Comparison of ENCODE assay signal across 9 cellular contexts in genomic region chr2:38438536-38439225, GRCh38.
A peak's percentile ranks its signal among the peaks of the same experiment; 100 is the strongest.
DNase-seq lines count a peak whose midpoint lies in the region; ATAC-seq and TF ChIP-seq lines count a peak whose summit lies in the region.
"Had no signal": no experiment of that assay in that cellular context is flagged by ENCODE, and none has a peak within 500 bp of the region (broad histone marks: within the 10 kb centered on the region; RNA-seq: fewer than 3 reads in every experiment).

No MANE protein-coding gene starts in this region.

- H3K9me3 ChIP-seq in OCI-LY7 (ENCODE audit: low read length): no peaks in the 10 kb centered on the region
- no peaks in the 10 kb centered on the region for H3K9me3 ChIP-seq in thymus (ENCODE audit: control insufficient read depth)

- no peak overlapping the region for H3K23ac ChIP-seq in mesendoderm (ENCODE audit: low read length)

- H3K56ac ChIP-seq in mesendoderm (ENCODE audit: low read length): no peak overlapping the region

- no peaks in the 10 kb centered on the region for H3K79me1 ChIP-seq in mesendoderm (ENCODE audit: low read length)

- no peak overlapping the region for H2BK15ac ChIP-seq in mesendoderm (replicated peaks; ENCODE audit: low read depth)

- no peaks in the 10 kb centered on the region for H3K36me3 ChIP-seq in OCI-LY7 (ENCODE audit: insufficient read depth, low read length)
- no peaks in the 10 kb centered on the region for H3K36me3 ChIP-seq in thymus (ENCODE audit: control insufficient read depth, insufficient read depth)
- no peaks in the 10 kb centered on the region for H3K36me3 ChIP-seq in mesendoderm (ENCODE audit: control insufficient read depth, insufficient read depth, low read length)

- no peak overlapping the region for H3K27ac Mint-ChIP-seq in activated T-cell treated with anti-CD3 and anti-CD28 coated beads, Interleukin-2, amount 50 U/mL, for 72 hours

- DNase-seq in activated T-cell treated with anti-CD3 and anti-CD28 coated beads, Interleukin-2, amount 50 U/mL, for 72 hours: peak; percentile 5 to 18
- no peak for DNase-seq in activated T-cell treated with anti-CD3 and anti-CD28 coated beads for 4 hours
- DNase-seq in OCI-LY7 (ENCODE audit: low spot score): no peak
- no peak for DNase-seq in germinal center (ENCODE audit: low spot score)
- DNase-seq in NCI-H774 (lab: John Stamatoyannopoulos, UW): no peak
- DNase-seq in mesendoderm: no peak
- DNase-seq: activated T-cell treated with anti-CD3 and anti-CD28 coated beads, Interleukin-2, amount 50 U/mL, for 1 hour had no signal

- no peak overlapping the region for H2BK120ac ChIP-seq in mesendoderm (ENCODE audit: low read depth, low read length)

- POLR2A ChIA-PET in OCI-LY7 (lab: Charles Lee): interaction anchor here (0.6 to 1.2 kb wide), 4 partner anchors 9 to 47 kb away, joined by 3 to 6 read pairs (median 3); no protein-coding TSS in a partner anchor

- no peaks in the 10 kb centered on the region for H4K20me1 ChIP-seq in OCI-LY7 (ENCODE audit: insufficient read depth, low read length)

- no peak for TF ChIP-seq CTCF in OCI-LY7 (conservative IDR thresholded peaks at IDR 0.05; ENCODE audit: low read length)

- H3K4ac ChIP-seq in mesendoderm (ENCODE audit: low read depth, low read length): no peak overlapping the region

- H3K4me1 ChIP-seq in OCI-LY7 (ENCODE audit: insufficient read depth, low read length, poor library complexity, severe bottlenecking) (no peaks in the 10 kb centered on the region), thymus (ENCODE audit: control insufficient read depth, insufficient read depth, low read length) (no peaks in the 10 kb centered on the region), mesendoderm (ENCODE audit: control insufficient read depth, low read depth, low read length) (peaks cover 17% of the 10 kb centered on the region)

- peak overlapping the region; percentile 6; the same call in 1 of the 2 replicates for H2AFZ ChIP-seq in OCI-LY7 (ENCODE audit: low read length)

- H3K79me2 ChIP-seq in OCI-LY7 (ENCODE audit: insufficient read depth, low read depth, low read length) (no peaks in the 10 kb centered on the region), mesendoderm (ENCODE audit: control insufficient read depth, insufficient read depth, low read length) (no peaks in the 10 kb centered on the region)

- H3K4me3 Mint-ChIP-seq in activated T-cell treated with anti-CD3 and anti-CD28 coated beads, Interleukin-2, amount 50 U/mL, for 72 hours: peak overlapping the region; percentile 0 to 56

- H3K9me2 ChIP-seq in OCI-LY7 (ENCODE audit: insufficient read depth, low read length): no peaks in the 10 kb centered on the region

- H3K4me3 ChIP-seq in OCI-LY7 (ENCODE audit: low read depth, low read length, poor library complexity, severe bottlenecking) (no peak overlapping the region), thymus (ENCODE audit: low read length) (no peak overlapping the region), mesendoderm (ENCODE audit: low read length) (no peak overlapping the region)

- CTCF ChIA-PET in OCI-LY7 (lab: Charles Lee; ENCODE audit: unreplicated experiment): interaction anchor here (0.7 kb wide), 1 partner anchor 9 kb away, joined by 3 read pairs; no protein-coding TSS in a partner anchor

- ATAC-seq in activated T-cell treated with anti-CD3 and anti-CD28 coated beads, Interleukin-2, amount 50 U/mL, for 72 hours (replicated peaks in 1 of 2): peak; percentile 73
- ATAC-seq in HG02623 (IDR thresholded peaks at IDR 0.05; ENCODE audit: unreplicated experiment): peak; percentile 75

- no peaks in the 10 kb centered on the region for H3K36me3 Mint-ChIP-seq in activated T-cell treated with anti-CD3 and anti-CD28 coated beads, Interleukin-2, amount 50 U/mL, for 72 hours (ENCODE audit: insufficient read depth in 2 of 2)

- H3K27ac ChIP-seq in OCI-LY7 (ENCODE audit: low read depth, low read length, poor library complexity, severe bottlenecking): no peak overlapping the region
- H3K27ac ChIP-seq in thymus (ENCODE audit: low read depth): peak overlapping the region; percentile 25
- H3K27ac ChIP-seq in mesendoderm (ENCODE audit: low read depth, low read length): no peak overlapping the region

- H4K8ac ChIP-seq in mesendoderm (ENCODE audit: low read depth, low read length): no peak overlapping the region

- BruUV-seq in OCI-LY7 (replicated peaks; lab: Mats Ljungman, UMichigan): no TSS peak

- no peak overlapping the region for H2AK5ac ChIP-seq in mesendoderm (ENCODE audit: low read length)

- 86% methylated on average over 3 of the region's 3 CpGs for WGBS in thymus
- no CpG with 5 or more reads among the region's 3 CpGs for WGBS in mesendoderm (ENCODE audit: extremely low coverage, insufficient coverage, low lambda C conversion rate)

- H3K4me2 ChIP-seq in OCI-LY7 (ENCODE audit: low read length) (no peak overlapping the region), mesendoderm (ENCODE audit: low read length) (no peak overlapping the region)

- H3K18ac ChIP-seq in mesendoderm (ENCODE audit: low read length): no peak overlapping the region

- H3K9me3 Mint-ChIP-seq in activated T-cell treated with anti-CD3 and anti-CD28 coated beads, Interleukin-2, amount 50 U/mL, for 72 hours: no peaks in the 10 kb centered on the region

- H2BK5ac ChIP-seq in mesendoderm (ENCODE audit: low read length): no peak overlapping the region

- H3K27me3 ChIP-seq in thymus (ENCODE audit: control insufficient read depth, insufficient read depth) (no peaks in the 10 kb centered on the region), mesendoderm (ENCODE audit: insufficient read depth, low read length, poor library complexity) (no peaks in the 10 kb centered on the region)

- H4K5ac ChIP-seq in mesendoderm (ENCODE audit: low read length): no peak overlapping the region

- H3K9ac ChIP-seq in mesendoderm (ENCODE audit: low read length): no peak overlapping the region

- H3K27me3 Mint-ChIP-seq in activated T-cell treated with anti-CD3 and anti-CD28 coated beads, Interleukin-2, amount 50 U/mL, for 72 hours (ENCODE audit: low read depth): peaks cover 38% of the 10 kb centered on the region

- intact Hi-C loops in OCI-LY7 (cut with micrococcal nuclease; ENCODE audit: unreplicated experiment): no loop called here

- H3K4me1 Mint-ChIP-seq in activated T-cell treated with anti-CD3 and anti-CD28 coated beads, Interleukin-2, amount 50 U/mL, for 72 hours (ENCODE audit: low read depth): peaks cover 19% of the 10 kb centered on the region

Comparison
In these comparisons a context has a peak if more than half of its experiments do, and no peak if none do; other contexts are left out.
1. DNase-seq: peak in activated T-cell treated with anti-CD3 and anti-CD28 coated beads, Interleukin-2, amount 50 U/mL, for 72 hours (2 of 2); none in activated T-cell treated with anti-CD3 and anti-CD28 coated beads for 4 hours (single experiment), OCI-LY7 (single experiment), germinal center (single experiment), NCI-H774 (single experiment) and mesendoderm (single experiment).